8 cellular contexts compared by ENCODE assay signal in genomic region chr14:69152181-69152943, GRCh38. TPM values are rescaled to one million over a fixed set of nuclear protein-coding genes. Genes with fewer than 3 reads are reported as not detected.
DNase-seq lines count a peak whose midpoint lies in the region; ATAC-seq, FAIRE-seq and TF ChIP-seq lines count a peak whose summit lies in the region.

No MANE protein-coding gene starts in this region.

- FAIRE-seq in RCC 7860 (lab: Jason Lieb, UNC): no peak

- 0 to 1% (median 1%) methylated on average over 22 to 39 of the region's 39 CpGs for WGBS in heart left ventricle, 4 donors
- 0 to 1% (median 1%) methylated on average over 35 to 39 of the region's 39 CpGs for WGBS in psoas muscle, 3 donors

- peak overlapping the region; percentile 90 to 92 (median 92) for H3K27ac ChIP-seq in Peyer's patch
- peak overlapping the region; percentile 81 to 99 (median 96) for H3K27ac ChIP-seq in heart left ventricle
- H3K27ac ChIP-seq in psoas muscle: peak overlapping the region; percentile 97

- H3K4me1 ChIP-seq in Peyer's patch: peaks cover 0 to 29% (median 0%) of the 10 kb centered on the region in 4 donors
- H3K4me1 ChIP-seq in heart left ventricle: peaks cover 9 to 45% (median 27%) of the 10 kb centered on the region in 12 donors
- peaks cover 29% of the 10 kb centered on the region for H3K4me1 ChIP-seq in psoas muscle

- peak; percentile 56 for DNase-seq in GM10266 (ENCODE audit: extremely low spot score)
- DNase-seq in Peyer's patch: peak; percentile 43 to 56 (median 47)
- peak; percentile 8 for DNase-seq in activated naive CD8-positive, alpha-beta T cell treated with anti-CD3 and anti-CD28 coated beads, Interleukin-2, amount 50 U/mL, for 16 hours (ENCODE audit: low read depth, low spot score)
- DNase-seq in heart left ventricle: peak in 3 of 5 donors; percentile 32 to 63 (median 49)
- no peak for DNase-seq in psoas muscle
- no peak for DNase-seq in NCI-H446 (lab: John Stamatoyannopoulos, UW)
- no peak for DNase-seq in RCC 7860 (ENCODE audit: low spot score)

- H3K36me3 ChIP-seq in Peyer's patch: peaks cover 0 to 15% (median 0%) of the 10 kb centered on the region in 3 donors
- H3K36me3 ChIP-seq in heart left ventricle: peaks cover 0 to 20% (median 15%) of the 10 kb centered on the region in 9 donors
- peaks cover 0 to 15% of the 10 kb centered on the region in 2 donors for H3K36me3 ChIP-seq in psoas muscle (ENCODE audit: insufficient read depth in 1 of 2, low read depth in 1 of 2)

- H3K27me3 ChIP-seq in Peyer's patch (no peaks in the 10 kb centered on the region), heart left ventricle (no peaks in the 10 kb centered on the region), psoas muscle (ENCODE audit: insufficient read depth in 3 of 3, low read length in 2 of 3) (no peaks in the 10 kb centered on the region)

- H3K9me3 ChIP-seq in Peyer's patch: no peaks in the 10 kb centered on the region
- no peaks in the 10 kb centered on the region for H3K9me3 ChIP-seq in heart left ventricle
- no peaks in the 10 kb centered on the region for H3K9me3 ChIP-seq in psoas muscle

- ATAC-seq in HG03039 (IDR thresholded peaks at IDR 0.05; ENCODE audit: unreplicated experiment): peak; percentile 0
- peak in 3 of 4 donors; percentile 34 to 39 (median 38) for ATAC-seq in heart left ventricle
- ATAC-seq in psoas muscle: peak; percentile 42 to 72 (median 54)

- H3K4me3 ChIP-seq in Peyer's patch (peak overlapping the region; percentile 71 to 93 (median 85)), heart left ventricle (peak overlapping the region; percentile 74 to 97 (median 90)), psoas muscle (peak overlapping the region; percentile 98)

- intact Hi-C loops in heart left ventricle (cut with DNase I) (loop anchor here in 7 of 10 donors (2.0 to 10.0 kb wide), 6 partner anchors 22 to 212 kb away; partner anchors contain the start of gene EXD2 (in 5 of the 7)), psoas muscle (cut with DNase I) (loop anchor here (5.0 to 10.0 kb wide), 2 partner anchors 40 to 242 kb away; partner anchors contain the start of genes EXD2 (in 2 of the 2), ERH (in 1 of the 2) and SLC39A9 (in 1 of the 2))

- no peak for TF ChIP-seq CTCF in GM10266 (IDR thresholded peaks at IDR 0.05; ENCODE audit: control insufficient read depth, insufficient read depth, low read depth, missing control alignments)
- no peak for TF ChIP-seq CTCF in Peyer's patch (IDR thresholded peaks at IDR 0.05)
- no peak for TF ChIP-seq CTCF in heart left ventricle (IDR thresholded peaks at IDR 0.05)
- TF ChIP-seq CTCF in psoas muscle (IDR thresholded peaks at IDR 0.05): no peak

- TF ChIP-seq POLR2A in Peyer's patch (IDR thresholded peaks at IDR 0.05): no peak
- no peak for TF ChIP-seq POLR2A in heart left ventricle (IDR thresholded peaks at IDR 0.05)

RNA-seq across cellular contexts. Expression of gene DCAF5, which starts 0.6 kb away (rescaled TPM):
- total RNA-seq in Peyer's patch (10 to 100 TPM; 38.7 to 57.8 (median 48.9) TPM), heart left ventricle (10 to 100 TPM; 44.8 to 71.7 (median 58.8) TPM), psoas muscle (10 to 100 TPM; 74.3 to 86.3 (median 78.7) TPM)
- polyA plus RNA-seq in heart left ventricle (10 to 100 TPM; 16.8 to 38.9 TPM), psoas muscle (10 to 100 TPM in 2 of 3 donors, 1 to 10 TPM in 1; 9.1 to 74.7 (median 24.4) TPM)

RNA-seq across cellular contexts. Expression of gene EXD2, which starts 38.9 kb away (rescaled TPM):
- total RNA-seq in Peyer's patch (10 to 100 TPM; 12.1 to 19.2 (median 15.2) TPM), heart left ventricle (10 to 100 TPM; 13.9 to 20.9 (median 16.1) TPM), psoas muscle (10 to 100 TPM; 12.6 to 17.3 (median 13.6) TPM)
- polyA plus RNA-seq in heart left ventricle (10 to 100 TPM in 1 of 2 donors, 1 to 10 TPM in 1; 7.2 to 20.6 TPM), psoas muscle (10 to 100 TPM in 2 of 3 donors, 1 to 10 TPM in 1; 6.8 to 12.5 (median 10.1) TPM)

Comparison
In these comparisons a context has a peak if more than half of its experiments do, and no peak if none do; other contexts are left out.
1. DNase-seq: peak in GM10266 (single experiment), Peyer's patch (3 of 3), activated naive CD8-positive, alpha-beta T cell treated with anti-CD3 and anti-CD28 coated beads, Interleukin-2, amount 50 U/mL, for 16 hours (single experiment) and heart left ventricle (3 of 5); none in psoas muscle (0 of 2), NCI-H446 (0 of 2) and RCC 7860 (single experiment).
2. ATAC-seq: peak in every context shown above with its lines; median percentile 54 in psoas muscle; 38 in heart left ventricle; 0 in HG03039.
3. Peak in every context shown above with its lines, with median percentiles within 50 percentile points of each other: H3K27ac ChIP-seq and H3K4me3 ChIP-seq.